Comparison of ENCODE assay signal across 28 cellular contexts in the genomic region with DNA sequence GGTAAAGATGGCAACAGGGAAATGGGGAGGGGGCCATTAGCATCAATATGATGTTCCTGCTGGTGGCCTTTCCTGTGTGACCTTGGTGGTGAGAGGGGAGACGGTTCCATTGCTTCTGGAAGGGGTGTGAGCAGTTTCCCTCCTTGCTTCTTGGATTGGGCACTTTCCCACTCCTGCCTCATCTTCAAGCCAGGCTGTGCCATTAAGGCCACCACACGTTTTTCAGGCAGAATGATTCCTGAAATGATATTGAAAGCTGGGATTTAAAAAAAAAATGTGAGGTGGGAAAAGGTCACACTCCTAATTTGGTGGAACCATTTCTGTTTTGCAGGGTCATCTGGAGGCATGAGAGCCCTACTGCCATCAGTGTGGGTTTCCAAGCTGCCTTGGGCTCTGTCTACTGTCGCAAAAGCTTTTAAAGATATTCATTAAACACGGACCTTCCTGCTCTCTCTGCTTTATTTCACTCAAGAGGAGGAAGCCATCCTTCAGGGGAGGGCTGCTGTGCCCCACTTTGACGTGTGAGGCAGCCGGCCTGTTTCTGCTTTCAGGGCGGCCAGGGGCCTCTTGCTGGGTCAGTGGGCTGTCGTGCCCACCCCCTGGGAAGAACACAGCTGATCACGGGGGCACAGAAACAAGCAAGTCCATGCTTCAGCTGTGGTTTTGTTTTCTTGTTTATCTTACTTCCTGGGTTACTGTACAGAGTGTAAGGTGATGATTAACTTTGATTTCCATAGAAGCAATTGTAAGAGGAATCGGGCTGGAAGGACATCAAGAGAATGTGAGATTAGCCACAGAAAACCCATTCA. TPM values are rescaled to one million over a fixed set of nuclear protein-coding genes. Genes with fewer than 3 reads are reported as not detected.
A peak's percentile ranks its signal among the peaks of the same experiment; 100 is the strongest.
DNase-seq lines count a peak whose midpoint lies in the region; ATAC-seq, FAIRE-seq and TF ChIP-seq lines count a peak whose summit lies in the region.
"Had no signal": no experiment of that assay in that cellular context is flagged by ENCODE, and none has a peak within 500 bp of the region (broad histone marks: within the 10 kb centered on the region; RNA-seq: fewer than 3 reads in every experiment).

No MANE protein-coding gene starts in this region.

- no peak overlapping the region for H2BK20ac ChIP-seq in H1 (ENCODE audit: low read length)

- H3K36me3 Mint-ChIP-seq in MCF 10A (ENCODE audit: insufficient read depth, unreplicated experiment), result no peaks in the 10 kb centered on the region
- H3K36me3 Mint-ChIP-seq: activated naive CD4-positive, alpha-beta T cell treated with anti-CD3 and anti-CD28 coated beads, Interleukin-2, amount 10 ng/mL, durations not matched to agents 7 days and 5 days had no signal

- H3K79me1 ChIP-seq in H1 (ENCODE audit: low read depth, low read length) (no peaks in the 10 kb centered on the region), trophoblast cell (ENCODE audit: low read length) (no peaks in the 10 kb centered on the region)

- peaks cover 3 to 10% (median 6%) of the 10 kb centered on the region in 4 experiments for H3K4me1 ChIP-seq in H1 (replicated peaks in 1 of 4; ENCODE audit: control insufficient read depth in 3 of 4, insufficient read depth in 4 of 4, low read length in 3 of 4)
- H3K4me1 ChIP-seq in right lobe of liver, result peaks cover 0 to 15% (median 0%) of the 10 kb centered on the region in 4 donors
- H3K4me1 ChIP-seq in trophoblast cell (ENCODE audit: control insufficient read depth in 1 of 2, insufficient read depth in 2 of 2, low read length in 2 of 2), result no peaks in the 10 kb centered on the region

- H4K8ac ChIP-seq in H1 (ENCODE audit: extremely low read depth, insufficient read depth, low read length) (no peak overlapping the region), trophoblast cell (ENCODE audit: low read depth, low read length) (no peak overlapping the region)

- FAIRE-seq in H1 (lab: Jason Lieb, UNC), result no peak
- FAIRE-seq: endometrium had no signal

- H4K20me1 ChIP-seq in H1 (replicated peaks in 1 of 2; ENCODE audit: control insufficient read depth in 1 of 2, insufficient read depth in 2 of 2, low read length in 2 of 2), result no peaks in the 10 kb centered on the region

- no peak overlapping the region for H4K12ac ChIP-seq in trophoblast cell (ENCODE audit: low read depth, low read length)

- H3K14ac ChIP-seq in H1 (ENCODE audit: insufficient read length) (no peak overlapping the region), trophoblast cell (ENCODE audit: low read length) (no peak overlapping the region)

- H3K23ac ChIP-seq in H1 (ENCODE audit: insufficient read length), result no peak overlapping the region
- no peak overlapping the region for H3K23ac ChIP-seq in trophoblast cell (ENCODE audit: low read length)

- H3K79me2 ChIP-seq in H1 (ENCODE audit: control insufficient read depth in 1 of 2, insufficient read depth in 2 of 2, low read length in 2 of 2) (no peaks in the 10 kb centered on the region), trophoblast cell (ENCODE audit: control insufficient read depth, insufficient read depth, low read length, poor library complexity) (no peaks in the 10 kb centered on the region)

- no peak overlapping the region for H4K5ac ChIP-seq in H1 (ENCODE audit: insufficient read length, low read depth, low read length)

- no peak for TF ChIP-seq POLR2A in H1 (IDR thresholded peaks at IDR 0.05; ENCODE audit: control extremely low read depth in 1 of 2, low read depth in 2 of 2, low read length in 2 of 2)
- no peak for TF ChIP-seq POLR2A in right lobe of liver (IDR thresholded peaks at IDR 0.05)

- CTCF ChIA-PET in H1 (lab: Charles Lee; ENCODE audit: partially characterized antibody) (interaction anchor here (0.9 to 2.5 kb wide), 8 partner anchors 11 to 70 kb away, joined by 3 to 14 read pairs (median 4); no protein-coding TSS in a partner anchor), MCF 10A (lab: Yijun Ruan, JAX) (interaction anchor here (0.6 to 2.3 kb wide), 5 partner anchors 34 to 421 kb away, joined by 3 to 10 read pairs (median 5); a partner anchor contains a TSS)

- TF ChIP-seq CTCF in GM13977 (IDR thresholded peaks at IDR 0.05; ENCODE audit: extremely low read depth, insufficient read depth, missing control alignments) (no peak), H1 (IDR thresholded peaks at IDR 0.05; ENCODE audit: control extremely low read depth in 1 of 3, insufficient read depth in 1 of 3, low read depth in 1 of 3, low read length in 3 of 3) (no peak), right lobe of liver (IDR thresholded peaks at IDR 0.05) (no peak), MCF 10A (IDR thresholded peaks at IDR 0.05; ENCODE audit: unreplicated experiment) (no peak)

- H2AFZ ChIP-seq in H1 (ENCODE audit: low read length) (no peak overlapping the region), trophoblast cell (ENCODE audit: insufficient read depth, low read length, poor library complexity) (no peak overlapping the region)

- H3K23me2 ChIP-seq in H1 (ENCODE audit: low read depth, low read length), result no peaks in the 10 kb centered on the region

- 68% methylated on average over 10 of the region's 10 CpGs; no CpG with 5 or more reads in 1 of the 2 experiments for WGBS in H1 (ENCODE audit: extremely low coverage in 1 of 2, insufficient coverage in 1 of 2, insufficient read length in 1 of 2, insufficient replicate concordance in 2 of 2, low coverage in 1 of 2, low lambda C conversion rate in 2 of 2, missing lambda C conversion rate in 1 of 2), 2 experiments
- WGBS in right lobe of liver (ENCODE audit: insufficient coverage, low coverage, low lambda C conversion rate, missing lambda C conversion rate), result 27% methylated on average over 6 of the region's 10 CpGs
- no CpG with 5 or more reads among the region's 10 CpGs for whole genome bisulfite sequencing in trophoblast cell (ENCODE audit: extremely low coverage, insufficient coverage, insufficient read length)

- BruUV-seq in MCF 10A (replicated peaks; lab: Mats Ljungman, UMichigan), result no TSS peak

- H3K4me2 ChIP-seq in H1 (ENCODE audit: insufficient read depth in 1 of 2, low read depth in 2 of 2, low read length in 2 of 2) (peak overlapping the region; percentile 2 to 40; a peak in 1 of 4 replicates), trophoblast cell (ENCODE audit: low read length) (no peak overlapping the region)

- H3K4ac ChIP-seq in H1 (replicated peaks; ENCODE audit: insufficient read length, low read depth, low read length) (no peak overlapping the region), trophoblast cell (ENCODE audit: low read depth, low read length) (no peak overlapping the region)

- H3K36me3 ChIP-seq in H1 (ENCODE audit: control insufficient read depth in 2 of 4, insufficient read depth in 4 of 4, low read length in 3 of 4) (no peaks in the 10 kb centered on the region), right lobe of liver (no peaks in the 10 kb centered on the region), trophoblast cell (ENCODE audit: control insufficient read depth in 1 of 2, insufficient read depth in 2 of 2, low read length in 2 of 2) (no peaks in the 10 kb centered on the region)
- H3K36me3 ChIP-seq: BE2C had no signal

- H3K27me3 ChIP-seq in H1 (replicated peaks in 1 of 4; ENCODE audit: control insufficient read depth in 3 of 4, extremely low read depth in 1 of 4, insufficient read depth in 3 of 4, low read length in 3 of 4) (no peaks in the 10 kb centered on the region; a peak in 1 of 7 replicates), right lobe of liver (no peaks in the 10 kb centered on the region), trophoblast cell (ENCODE audit: insufficient read depth, low read length) (no peaks in the 10 kb centered on the region)
- H3K27me3 ChIP-seq: BE2C had no signal

- POLR2A ChIA-PET in H1 (lab: Charles Lee; ENCODE audit: partially characterized antibody), result interaction anchor here (1.1 to 2.5 kb wide), 5 partner anchors 12 to 189 kb away, joined by 3 to 10 read pairs (median 3); a partner anchor contains a TSS
- POLR2A ChIA-PET in MCF 10A (lab: Yijun Ruan, JAX), result interaction anchor here (0.7 kb wide), 1 partner anchor 10 kb away, joined by 4 read pairs; no protein-coding TSS in a partner anchor

- ATAC-seq in right lobe of liver (peak in 3 of 4 donors; percentile 54 to 79 (median 70)), GM18519 (IDR thresholded peaks at IDR 0.05; ENCODE audit: low FRiP score, unreplicated experiment) (no peak)
- ATAC-seq: HCT116, T-helper 17 cell had no signal

- TF ChIP-seq RAD21 in H1 (IDR thresholded peaks at IDR 0.05 in 1 of 2, conservative IDR thresholded peaks at IDR 0.05 in 1 of 2; ENCODE audit: low read depth in 2 of 2, low read length in 2 of 2), result no peak

- H3K4me3 Mint-ChIP-seq in MCF 10A (ENCODE audit: unreplicated experiment), result no peak overlapping the region
- H3K4me3 Mint-ChIP-seq: activated CD4-positive, alpha-beta T cell treated with anti-CD3 and anti-CD28 coated beads, Interleukin-2, amount 10 ng/mL, durations not matched to agents 24 days and 14 days; activated naive CD4-positive, alpha-beta T cell treated with anti-CD3 and anti-CD28 coated beads, Interleukin-2, amount 10 ng/mL, durations not matched to agents 7 days and 5 days; activated T-helper 1 cell treated with anti-CD3 and anti-CD28 coated beads, Interleukin-12 subunit alpha, Interleukin-12 subunit beta, Interleukin-2, Interleukin-4 antibody, amounts not matched to agents 30 ng/mL and 10 ng/mL and 1 ng/mL, durations not matched to agents 14 hours and 24 hours and 36 hours; neural crest cell; T-helper 17 cell had no signal

- no peaks in the 10 kb centered on the region for H3K9me3 Mint-ChIP-seq in MCF 10A (ENCODE audit: unreplicated experiment)
- H3K9me3 Mint-ChIP-seq: activated CD4-positive, alpha-beta T cell treated with anti-CD3 and anti-CD28 coated beads, Interleukin-2, amount 10 ng/mL, durations not matched to agents 24 days and 14 days; activated naive CD4-positive, alpha-beta T cell treated with anti-CD3 and anti-CD28 coated beads, Interleukin-2, amount 10 ng/mL, durations not matched to agents 7 days and 5 days; activated T-helper 1 cell treated with anti-CD3 and anti-CD28 coated beads, Interleukin-12 subunit alpha, Interleukin-12 subunit beta, Interleukin-2, Interleukin-4 antibody, amounts not matched to agents 30 ng/mL and 10 ng/mL and 1 ng/mL, durations not matched to agents 14 hours and 24 hours and 36 hours; neural crest cell had no signal

- H3K9ac ChIP-seq in H1 (replicated peaks in 1 of 4; ENCODE audit: extremely low read depth in 1 of 4, low read depth in 3 of 4, low read length in 3 of 4), result no peak overlapping the region
- no peak overlapping the region for H3K9ac ChIP-seq in trophoblast cell (ENCODE audit: low read length)

- H2BK12ac ChIP-seq in H1 (ENCODE audit: low read depth, low read length) (no peak overlapping the region), trophoblast cell (ENCODE audit: low read length) (no peak overlapping the region)

- in situ Hi-C loops in GM13977 (cut with MboI; ENCODE audit: low pct_unique_long_range_greater_than_20kb, low sequenced_read_pairs, unreplicated experiment), result no loop called here

- DNase-seq in GM13977 (ENCODE audit: low spot score), result peak; percentile 4
- no peak for DNase-seq in H1 (ENCODE audit: low read depth in 1 of 2, low spot score in 2 of 2)
- DNase-seq in right lobe of liver, result no peak
- peak; percentile 88 for DNase-seq in renal cortical epithelial cell (ENCODE audit: low read depth)
- DNase-seq in effector CD4-positive, alpha-beta T cell, result no peak
- DNase-seq in MCF 10A (ENCODE audit: unreplicated experiment), result no peak
- DNase-seq in trophoblast cell, result no peak
- DNase-seq: activated CD4-positive, alpha-beta T cell treated with anti-CD3 and anti-CD28 coated beads, Interleukin-2, amount 10 ng/mL, durations not matched to agents 24 days and 14 days; activated naive CD4-positive, alpha-beta T cell treated with anti-CD3 and anti-CD28 coated beads, Interleukin-2, amount 10 ng/mL, durations not matched to agents 7 days and 5 days; amniotic stem cell; BE2C; cortex of kidney; DMS79 treated with DMSO at 0.1 percent for 48 hours; left cardiac atrium; NCI-H2029 treated with DMSO at 0.1 percent for 48 hours; NCI-H2227 treated with DMSO at 0.1 percent for 48 hours; stimulated activated CD4-positive, alpha-beta T cell treated with anti-CD3 and anti-CD28 coated beads, Interleukin-2, amount 100 ng/mL, for 24 hours; T-helper 17 cell had no signal

- intact Hi-C loops in right lobe of liver (cut with DNase I), result no loop called here
- intact Hi-C loops in MCF 10A (cut with micrococcal nuclease), result no loop called here

- H3K27ac ChIP-seq in H1 (ENCODE audit: low read depth, low read length) (no peak overlapping the region), right lobe of liver (no peak overlapping the region), trophoblast cell (ENCODE audit: low read depth, low read length) (no peak overlapping the region)
- H3K27ac ChIP-seq: HL-60, SK-N-MC had no signal

- H3K4me3 ChIP-seq in H1 (ENCODE audit: extremely low read depth in 1 of 4, insufficient read depth in 2 of 4, low read depth in 3 of 4, low read length in 4 of 4), result no peak overlapping the region
- H3K4me3 ChIP-seq in right lobe of liver, result no peak overlapping the region
- no peak overlapping the region for H3K4me3 ChIP-seq in trophoblast cell (ENCODE audit: low read depth, low read length)
- H3K4me3 ChIP-seq: SK-N-MC, skin epidermis had no signal

- no peak overlapping the region for H3K56ac ChIP-seq in H1 (replicated peaks; ENCODE audit: insufficient read length, low read depth, low read length)

- no peak overlapping the region; the same call in 1 of the 2 replicates for H2BK15ac ChIP-seq in H1 (ENCODE audit: low read length)

- no peak overlapping the region for H3K27ac Mint-ChIP-seq in MCF 10A (ENCODE audit: low read depth, unreplicated experiment)
- H3K27ac Mint-ChIP-seq: activated CD4-positive, alpha-beta T cell treated with anti-CD3 and anti-CD28 coated beads, Interleukin-2, amount 10 ng/mL, durations not matched to agents 24 days and 14 days; activated naive CD4-positive, alpha-beta T cell treated with anti-CD3 and anti-CD28 coated beads, Interleukin-2, amount 10 ng/mL, durations not matched to agents 7 days and 5 days; activated T-helper 1 cell treated with anti-CD3 and anti-CD28 coated beads, Interleukin-12 subunit alpha, Interleukin-12 subunit beta, Interleukin-2, Interleukin-4 antibody, amounts not matched to agents 30 ng/mL and 10 ng/mL and 1 ng/mL, durations not matched to agents 14 hours and 24 hours and 36 hours; progenitor cell of endocrine pancreas; T-helper 17 cell had no signal

- no peaks in the 10 kb centered on the region for H3K9me3 ChIP-seq in H1 (ENCODE audit: insufficient read depth in 2 of 2, low read depth in 1 of 2, low read length in 1 of 2)
- no peaks in the 10 kb centered on the region for H3K9me3 ChIP-seq in right lobe of liver
- H3K9me3 ChIP-seq in trophoblast cell (ENCODE audit: insufficient read depth, low read depth, low read length), result no peaks in the 10 kb centered on the region
- H3K9me3 ChIP-seq: BE2C had no signal

- no peak for TF ChIP-seq EP300 in H1 (IDR thresholded peaks at IDR 0.05; ENCODE audit: borderline replicate concordance in 1 of 2, low read depth in 2 of 2, low read length in 2 of 2)

- H3K27me3 Mint-ChIP-seq in MCF 10A (ENCODE audit: insufficient read depth, unreplicated experiment), result peaks cover 27% of the 10 kb centered on the region

- H2BK120ac ChIP-seq in H1 (replicated peaks; ENCODE audit: low read depth, low read length), result no peak overlapping the region
- H2BK120ac ChIP-seq in trophoblast cell (ENCODE audit: insufficient read depth, low read length, poor library complexity), result no peak overlapping the region

- H2AK5ac ChIP-seq in H1 (ENCODE audit: low read depth, low read length) (no peak overlapping the region), trophoblast cell (ENCODE audit: low read length) (no peak overlapping the region)

- no peaks in the 10 kb centered on the region for H3K4me1 Mint-ChIP-seq in MCF 10A (ENCODE audit: insufficient read depth, unreplicated experiment)
- H3K4me1 Mint-ChIP-seq: activated naive CD4-positive, alpha-beta T cell treated with anti-CD3 and anti-CD28 coated beads, Interleukin-2, amount 10 ng/mL, durations not matched to agents 7 days and 5 days had no signal

- H3K18ac ChIP-seq in H1 (ENCODE audit: extremely low read depth, low read length) (no peak overlapping the region), trophoblast cell (ENCODE audit: low read length) (no peak overlapping the region)

- no peak overlapping the region for H2BK5ac ChIP-seq in H1 (ENCODE audit: low read depth, low read length)
- no peak overlapping the region for H2BK5ac ChIP-seq in trophoblast cell (ENCODE audit: low read depth, low read length, poor library complexity)

- no peak overlapping the region for H4K91ac ChIP-seq in H1 (replicated peaks; ENCODE audit: insufficient read length, low read length)
- H4K91ac ChIP-seq in trophoblast cell (ENCODE audit: low read depth, low read length), result no peak overlapping the region

RNA-seq across cellular contexts. Expression of a gene that starts 8.0 kb away (rescaled TPM):
- total RNA-seq in H1 (2021; fragmentation: NEBNext Ultra II Directional; extraction: Animal tissue kit (Norgen Biotek cat#: 25700)), result not detected in 2 replicates
- polyA plus RNA-seq in H1 (2011; rRNA removed), result not detected in 2 replicates
- not detected for polyA plus RNA-seq in H1 (2011; cell fraction: cytosol; rRNA removed)
- not detected for polyA plus RNA-seq in H1 (2011; cell fraction: nucleus; rRNA removed)
- polyA plus RNA-seq in H1 (2012, experiment 1 of 2), result 0.39 to 0.48 TPM in 2 of 4 replicates, not detected in the others
- not detected for polyA plus RNA-seq in H1 (2012, experiment 2 of 2)
- 0.87 TPM for polyA plus RNA-seq in H1 (2013, experiment 1 of 2)
- polyA plus RNA-seq in H1 (2013, experiment 2 of 2), result 0.74 TPM
- polyA minus RNA-seq in H1 (2011; rRNA and poly(A)+ RNA removed), result not detected in 2 replicates
- not detected for polyA minus RNA-seq in H1 (2011; cell fraction: cytosol; rRNA and poly(A)+ RNA removed)
- polyA minus RNA-seq in H1 (2011; cell fraction: nucleus; rRNA and poly(A)+ RNA removed), result not detected
- total RNA-seq in right lobe of liver, result not detected
- total RNA-seq in renal cortical epithelial cell, result not detected in 2 replicates
- total RNA-seq in MCF 10A (2022), result not detected in 2 replicates
- polyA plus RNA-seq in trophoblast cell (2013), result 0.10 TPM in 1 of 2 replicates, not detected in the other
- total RNA-seq: activated CD4-positive, alpha-beta T cell treated with anti-CD3 and anti-CD28 coated beads, Interleukin-2, amount 10 ng/mL, durations not matched to agents 24 days and 14 days; activated T-helper 1 cell treated with anti-CD3 and anti-CD28 coated beads, Interleukin-12 subunit alpha, Interleukin-12 subunit beta, Interleukin-2, Interleukin-4 antibody, amounts not matched to agents 30 ng/mL and 10 ng/mL and 1 ng/mL, durations not matched to agents 14 hours and 24 hours and 36 hours; T-helper 17 cell; urinary bladder had no signal

RNA-seq across cellular contexts. Expression of a gene that starts 12.8 kb away (rescaled TPM):
- total RNA-seq in H1 (2021; fragmentation: NEBNext Ultra II Directional; extraction: Animal tissue kit (Norgen Biotek cat#: 25700)), result 0.34 and 0.65 TPM in 2 replicates
- polyA plus RNA-seq in H1 (2011; rRNA removed), result 1.2 and 1.3 TPM in 2 replicates
- polyA plus RNA-seq in H1 (2011; cell fraction: cytosol; rRNA removed), result 1.2 TPM
- 2.3 TPM for polyA plus RNA-seq in H1 (2011; cell fraction: nucleus; rRNA removed)
- polyA plus RNA-seq in H1 (2012, experiment 1 of 2), result 1.1 to 1.8 TPM (median 1.4 TPM) in 4 replicates
- 1.2 TPM for polyA plus RNA-seq in H1 (2012, experiment 2 of 2)
- 0.51 TPM for polyA plus RNA-seq in H1 (2013, experiment 1 of 2)
- polyA plus RNA-seq in H1 (2013, experiment 2 of 2), result 0.72 TPM
- polyA minus RNA-seq in H1 (2011; rRNA and poly(A)+ RNA removed), result 0.13 and 0.63 TPM in 2 replicates
- not detected for polyA minus RNA-seq in H1 (2011; cell fraction: cytosol; rRNA and poly(A)+ RNA removed)
- 1.3 TPM for polyA minus RNA-seq in H1 (2011; cell fraction: nucleus; rRNA and poly(A)+ RNA removed)
- total RNA-seq in right lobe of liver, result not detected
- not detected in 2 replicates for total RNA-seq in renal cortical epithelial cell
- not detected in 2 replicates for total RNA-seq in MCF 10A (2022)
- 0.04 TPM in 1 of 2 replicates, not detected in the other for polyA plus RNA-seq in trophoblast cell (2013)
- total RNA-seq: activated CD4-positive, alpha-beta T cell treated with anti-CD3 and anti-CD28 coated beads, Interleukin-2, amount 10 ng/mL, durations not matched to agents 24 days and 14 days; activated T-helper 1 cell treated with anti-CD3 and anti-CD28 coated beads, Interleukin-12 subunit alpha, Interleukin-12 subunit beta, Interleukin-2, Interleukin-4 antibody, amounts not matched to agents 30 ng/mL and 10 ng/mL and 1 ng/mL, durations not matched to agents 14 hours and 24 hours and 36 hours; left cardiac atrium had no signal

RNA-seq across cellular contexts. Expression of a gene that starts 33.9 kb away (rescaled TPM):
- 96.4 and 113 TPM in 2 replicates for total RNA-seq in H1 (2021; fragmentation: NEBNext Ultra II Directional; extraction: Animal tissue kit (Norgen Biotek cat#: 25700))
- 64.7 and 74.9 TPM in 2 replicates for polyA plus RNA-seq in H1 (2011; rRNA removed)
- polyA plus RNA-seq in H1 (2011; cell fraction: cytosol; rRNA removed), result 81.9 TPM
- polyA plus RNA-seq in H1 (2011; cell fraction: nucleus; rRNA removed), result 80.9 TPM
- 90.9 to 124 TPM (median 106 TPM) in 4 replicates for polyA plus RNA-seq in H1 (2012, experiment 1 of 2)
- polyA plus RNA-seq in H1 (2012, experiment 2 of 2), result 102 TPM
- polyA plus RNA-seq in H1 (2013, experiment 1 of 2), result 69.8 TPM
- 74.0 TPM for polyA plus RNA-seq in H1 (2013, experiment 2 of 2)
- polyA minus RNA-seq in H1 (2011; rRNA and poly(A)+ RNA removed), result 56.2 and 74.3 TPM in 2 replicates
- 48.1 TPM for polyA minus RNA-seq in H1 (2011; cell fraction: cytosol; rRNA and poly(A)+ RNA removed)
- 50.0 TPM for polyA minus RNA-seq in H1 (2011; cell fraction: nucleus; rRNA and poly(A)+ RNA removed)
- total RNA-seq in right lobe of liver (10 to 100 TPM; 21.3 to 35.7 (median 28.4) TPM), renal cortical epithelial cell (48.3 and 114 TPM in 2 replicates), MCF 10A (2022) (145 and 146 TPM in 2 replicates)
- 67.0 and 69.9 TPM in 2 replicates for polyA plus RNA-seq in trophoblast cell (2013)

Comparison
In these comparisons a context has a peak if more than half of its experiments do, and no peak if none do; other contexts are left out.
1. DNase-seq: peak in GM13977 (single experiment) and renal cortical epithelial cell (single experiment); none in H1 (0 of 2), right lobe of liver (0 of 3), effector CD4-positive, alpha-beta T cell (single experiment), MCF 10A (single experiment) and trophoblast cell (0 of 2).